In genomic region chr13:77113496-77113895, GRCh38 we compare ENCODE assay signal across 1 cellular context.
TF ChIP-seq lines count a peak whose summit lies in the region.

No MANE protein-coding gene starts in this region.

TF ChIP-seq in IMR-90, 13 proteins besides CTCF, POLR2A, EP300 and RAD21 (continued from another document):
- TF ChIP-seq RFX5 (IDR thresholded peaks at IDR 0.05; ENCODE audit: low read depth, low read length) (no peak), FOS (IDR thresholded peaks at IDR 0.05; ENCODE audit: low read depth, low read length) (no peak), MAZ (IDR thresholded peaks at IDR 0.05; ENCODE audit: borderline replicate concordance, low read depth, low read length) (no peak), BHLHE40 (IDR thresholded peaks at IDR 0.05; ENCODE audit: low read depth, low read length) (no peak), CHD1 (IDR thresholded peaks at IDR 0.05; ENCODE audit: low read depth, low read length) (no peak)
